Comparison of ENCODE assay signal across 1 cellular context in the genomic region with DNA sequence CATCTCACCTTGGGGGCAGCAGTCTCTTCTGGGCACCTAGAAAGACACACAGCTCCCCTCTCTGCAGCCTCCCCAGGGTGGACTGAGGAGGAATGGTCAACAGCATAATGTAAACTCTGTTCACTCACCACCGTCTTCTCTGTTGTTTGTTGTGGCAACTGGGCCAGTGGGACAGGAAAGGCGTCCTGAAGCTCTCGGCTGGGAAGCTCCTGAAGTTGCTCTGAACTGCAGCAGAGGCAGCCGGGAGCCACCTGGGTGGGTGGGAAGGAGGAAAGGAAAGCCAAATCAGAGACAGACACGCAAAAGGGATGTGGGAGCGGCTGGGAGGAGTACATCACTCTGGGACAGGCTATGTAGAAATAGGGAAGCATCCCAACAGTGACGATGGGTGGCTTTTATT.
TF ChIP-seq lines count a peak whose summit lies in the region.

No MANE protein-coding gene starts in this region.

TF ChIP-seq in IMR-90, 13 proteins besides CTCF, POLR2A, EP300 and RAD21 (continued from another document):
- TF ChIP-seq BHLHE40 (IDR thresholded peaks at IDR 0.05; ENCODE audit: low read depth, low read length) (no peak), RFX5 (IDR thresholded peaks at IDR 0.05; ENCODE audit: low read depth, low read length) (no peak), CEBPB (IDR thresholded peaks at IDR 0.05; ENCODE audit: low read depth, low read length) (no peak), MAFK (IDR thresholded peaks at IDR 0.05; ENCODE audit: low read depth, low read length) (no peak), MAZ (IDR thresholded peaks at IDR 0.05; ENCODE audit: borderline replicate concordance, low read depth, low read length) (no peak), MXI1 (IDR thresholded peaks at IDR 0.05; ENCODE audit: borderline replicate concordance, low read depth, low read length) (no peak), FOS (IDR thresholded peaks at IDR 0.05; ENCODE audit: low read depth, low read length) (no peak), SMC3 (IDR thresholded peaks at IDR 0.05; ENCODE audit: low read depth, low read length) (no peak)
